Comparison of ENCODE assay signal across 1 cellular context in genomic region chr13:49740870-49741269, GRCh38.
TF ChIP-seq lines count a peak whose summit lies in the region.

No MANE protein-coding gene starts in this region.

TF ChIP-seq in HepG2, 621 proteins besides CTCF, POLR2A, EP300 and RAD21 (continues in another document):
- no peak for TF ChIP-seq ZNF367 (CRISPR knock-in tag; IDR thresholded peaks at IDR 0.05; ENCODE audit: borderline replicate concordance)
- TF ChIP-seq, protein P1, sequence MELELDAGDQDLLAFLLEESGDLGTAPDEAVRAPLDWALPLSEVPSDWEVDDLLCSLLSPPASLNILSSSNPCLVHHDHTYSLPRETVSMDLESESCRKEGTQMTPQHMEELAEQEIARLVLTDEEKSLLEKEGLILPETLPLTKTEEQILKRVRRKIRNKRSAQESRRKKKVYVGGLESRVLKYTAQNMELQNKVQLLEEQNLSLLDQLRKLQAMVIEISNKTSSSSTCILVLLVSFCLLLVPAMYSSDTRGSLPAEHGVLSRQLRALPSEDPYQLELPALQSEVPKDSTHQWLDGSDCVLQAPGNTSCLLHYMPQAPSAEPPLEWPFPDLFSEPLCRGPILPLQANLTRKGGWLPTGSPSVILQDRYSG (CRISPR knock-in tag; IDR thresholded peaks at IDR 0.05): no peak
- TF ChIP-seq MYNN (CRISPR knock-in tag; IDR thresholded peaks at IDR 0.05; ENCODE audit: low read depth): no peak
- no peak for TF ChIP-seq CBFB (CRISPR knock-in tag; IDR thresholded peaks at IDR 0.05)
- TF ChIP-seq, protein P2, sequence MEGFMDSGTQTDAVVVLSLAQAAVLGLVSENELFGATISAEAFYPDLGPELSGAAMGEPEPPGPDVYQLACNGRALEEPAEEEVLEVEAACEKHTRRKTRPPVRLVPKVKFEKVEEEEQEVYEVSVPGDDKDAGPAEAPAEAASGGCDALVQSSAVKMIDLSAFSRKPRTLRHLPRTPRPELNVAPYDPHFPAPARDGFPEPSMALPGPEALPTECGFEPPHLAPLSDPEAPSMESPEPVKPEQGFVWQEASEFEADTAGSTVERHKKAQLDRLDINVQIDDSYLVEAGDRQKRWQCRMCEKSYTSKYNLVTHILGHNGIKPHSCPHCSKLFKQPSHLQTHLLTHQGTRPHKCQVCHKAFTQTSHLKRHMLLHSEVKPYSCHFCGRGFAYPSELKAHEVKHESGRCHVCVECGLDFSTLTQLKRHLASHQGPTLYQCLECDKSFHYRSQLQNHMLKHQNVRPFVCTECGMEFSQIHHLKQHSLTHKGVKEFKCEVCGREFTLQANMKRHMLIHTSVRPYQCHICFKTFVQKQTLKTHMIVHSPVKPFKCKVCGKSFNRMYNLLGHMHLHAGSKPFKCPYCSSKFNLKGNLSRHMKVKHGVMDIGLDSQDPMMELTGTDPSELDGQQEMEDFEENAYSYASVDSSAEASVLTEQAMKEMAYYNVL (CRISPR knock-in tag; IDR thresholded peaks at IDR 0.05; ENCODE audit: borderline replicate concordance): no peak
- no peak for TF ChIP-seq SMAD3 (CRISPR knock-in tag; IDR thresholded peaks at IDR 0.05)
- TF ChIP-seq ZSCAN31 (CRISPR knock-in tag; IDR thresholded peaks at IDR 0.05; ENCODE audit: low read depth): no peak
- TF ChIP-seq BCL6 (CRISPR knock-in tag; IDR thresholded peaks at IDR 0.05): peak; percentile 68
- TF ChIP-seq SPEN (CRISPR knock-in tag; IDR thresholded peaks at IDR 0.05; ENCODE audit: low read depth): no peak
- TF ChIP-seq THYN1 (CRISPR knock-in tag; IDR thresholded peaks at IDR 0.05; ENCODE audit: borderline replicate concordance, low read depth): no peak
- TF ChIP-seq ZNF652 (CRISPR knock-in tag; IDR thresholded peaks at IDR 0.05; ENCODE audit: borderline replicate concordance, low read depth): no peak
- TF ChIP-seq, protein P3, sequence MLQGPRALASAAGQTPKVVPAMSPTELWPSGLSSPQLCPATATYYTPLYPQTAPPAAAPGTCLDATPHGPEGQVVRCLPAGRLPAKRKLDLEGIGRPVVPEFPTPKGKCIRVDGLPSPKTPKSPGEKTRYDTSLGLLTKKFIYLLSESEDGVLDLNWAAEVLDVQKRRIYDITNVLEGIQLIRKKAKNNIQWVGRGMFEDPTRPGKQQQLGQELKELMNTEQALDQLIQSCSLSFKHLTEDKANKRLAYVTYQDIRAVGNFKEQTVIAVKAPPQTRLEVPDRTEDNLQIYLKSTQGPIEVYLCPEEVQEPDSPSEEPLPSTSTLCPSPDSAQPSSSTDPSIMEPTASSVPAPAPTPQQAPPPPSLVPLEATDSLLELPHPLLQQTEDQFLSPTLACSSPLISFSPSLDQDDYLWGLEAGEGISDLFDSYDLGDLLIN (CRISPR knock-in tag; IDR thresholded peaks at IDR 0.05; ENCODE audit: borderline replicate concordance): no peak
- TF ChIP-seq HMGA1 (CRISPR knock-in tag; conservative IDR thresholded peaks at IDR 0.05): no peak
- TF ChIP-seq HCFC1 (IDR thresholded peaks at IDR 0.05; ENCODE audit: low read depth, low read length): no peak
- TF ChIP-seq JUN (CRISPR knock-in tag; IDR thresholded peaks at IDR 0.05): no peak
- TF ChIP-seq ZNF678 (CRISPR knock-in tag; IDR thresholded peaks at IDR 0.05): no peak
- no peak for TF ChIP-seq NFYC (CRISPR knock-in tag; IDR thresholded peaks at IDR 0.05)
- TF ChIP-seq, protein P4, sequence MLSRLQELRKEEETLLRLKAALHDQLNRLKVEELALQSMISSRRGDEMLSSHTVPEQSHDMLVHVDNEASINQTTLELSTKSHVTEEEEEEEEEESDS (CRISPR knock-in tag; IDR thresholded peaks at IDR 0.05; ENCODE audit: borderline replicate concordance): no peak
- TF ChIP-seq FOXA3 (CRISPR knock-in tag; IDR thresholded peaks at IDR 0.05): peak; percentile 56
- no peak for TF ChIP-seq ZNF746 (CRISPR knock-in tag; IDR thresholded peaks at IDR 0.05)
- TF ChIP-seq CREB1 (IDR thresholded peaks at IDR 0.05): no peak
- 0 out of 2 replicates have a peak, but pooled peaks have one; percentile 26 for TF ChIP-seq CREB1 (CRISPR knock-in tag; IDR thresholded peaks at IDR 0.05)
- no peak for TF ChIP-seq ZNF547 (CRISPR knock-in tag; IDR thresholded peaks at IDR 0.05)
- no peak for TF ChIP-seq PHF8 (CRISPR knock-in tag; IDR thresholded peaks at IDR 0.05)
- TF ChIP-seq ZNF263 (CRISPR knock-in tag; IDR thresholded peaks at IDR 0.05): no peak
- TF ChIP-seq CEBPB (IDR thresholded peaks at IDR 0.05; ENCODE audit: borderline replicate concordance, low read depth, low read length): peak; percentile 81
- no peak for TF ChIP-seq KDM2A (CRISPR knock-in tag; IDR thresholded peaks at IDR 0.05; ENCODE audit: borderline replicate concordance, low read depth)
- TF ChIP-seq ZFP62 (CRISPR knock-in tag; IDR thresholded peaks at IDR 0.05): no peak
- no peak for TF ChIP-seq MEF2D (CRISPR knock-in tag; IDR thresholded peaks at IDR 0.05)
- TF ChIP-seq, protein P5, sequence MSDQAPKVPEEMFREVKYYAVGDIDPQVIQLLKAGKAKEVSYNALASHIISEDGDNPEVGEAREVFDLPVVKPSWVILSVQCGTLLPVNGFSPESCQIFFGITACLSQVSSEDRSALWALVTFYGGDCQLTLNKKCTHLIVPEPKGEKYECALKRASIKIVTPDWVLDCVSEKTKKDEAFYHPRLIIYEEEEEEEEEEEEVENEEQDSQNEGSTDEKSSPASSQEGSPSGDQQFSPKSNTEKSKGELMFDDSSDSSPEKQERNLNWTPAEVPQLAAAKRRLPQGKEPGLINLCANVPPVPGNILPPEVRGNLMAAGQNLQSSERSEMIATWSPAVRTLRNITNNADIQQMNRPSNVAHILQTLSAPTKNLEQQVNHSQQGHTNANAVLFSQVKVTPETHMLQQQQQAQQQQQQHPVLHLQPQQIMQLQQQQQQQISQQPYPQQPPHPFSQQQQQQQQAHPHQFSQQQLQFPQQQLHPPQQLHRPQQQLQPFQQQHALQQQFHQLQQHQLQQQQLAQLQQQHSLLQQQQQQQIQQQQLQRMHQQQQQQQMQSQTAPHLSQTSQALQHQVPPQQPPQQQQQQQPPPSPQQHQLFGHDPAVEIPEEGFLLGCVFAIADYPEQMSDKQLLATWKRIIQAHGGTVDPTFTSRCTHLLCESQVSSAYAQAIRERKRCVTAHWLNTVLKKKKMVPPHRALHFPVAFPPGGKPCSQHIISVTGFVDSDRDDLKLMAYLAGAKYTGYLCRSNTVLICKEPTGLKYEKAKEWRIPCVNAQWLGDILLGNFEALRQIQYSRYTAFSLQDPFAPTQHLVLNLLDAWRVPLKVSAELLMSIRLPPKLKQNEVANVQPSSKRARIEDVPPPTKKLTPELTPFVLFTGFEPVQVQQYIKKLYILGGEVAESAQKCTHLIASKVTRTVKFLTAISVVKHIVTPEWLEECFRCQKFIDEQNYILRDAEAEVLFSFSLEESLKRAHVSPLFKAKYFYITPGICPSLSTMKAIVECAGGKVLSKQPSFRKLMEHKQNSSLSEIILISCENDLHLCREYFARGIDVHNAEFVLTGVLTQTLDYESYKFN (CRISPR knock-in tag; conservative IDR thresholded peaks at IDR 0.05): 0 out of 2 replicates have a peak, but pooled peaks have one; percentile 19
- peak; percentile 39; the same call in 1 of the 2 replicates for TF ChIP-seq SOX5 (CRISPR knock-in tag; IDR thresholded peaks at IDR 0.05; ENCODE audit: borderline replicate concordance)
- TF ChIP-seq, protein P6, sequence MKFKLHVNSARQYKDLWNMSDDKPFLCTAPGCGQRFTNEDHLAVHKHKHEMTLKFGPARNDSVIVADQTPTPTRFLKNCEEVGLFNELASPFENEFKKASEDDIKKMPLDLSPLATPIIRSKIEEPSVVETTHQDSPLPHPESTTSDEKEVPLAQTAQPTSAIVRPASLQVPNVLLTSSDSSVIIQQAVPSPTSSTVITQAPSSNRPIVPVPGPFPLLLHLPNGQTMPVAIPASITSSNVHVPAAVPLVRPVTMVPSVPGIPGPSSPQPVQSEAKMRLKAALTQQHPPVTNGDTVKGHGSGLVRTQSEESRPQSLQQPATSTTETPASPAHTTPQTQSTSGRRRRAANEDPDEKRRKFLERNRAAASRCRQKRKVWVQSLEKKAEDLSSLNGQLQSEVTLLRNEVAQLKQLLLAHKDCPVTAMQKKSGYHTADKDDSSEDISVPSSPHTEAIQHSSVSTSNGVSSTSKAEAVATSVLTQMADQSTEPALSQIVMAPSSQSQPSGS (CRISPR knock-in tag; IDR thresholded peaks at IDR 0.05): 0 out of 2 replicates have a peak, but pooled peaks have one; percentile 22
- no peak for TF ChIP-seq SAFB2 (CRISPR knock-in tag; IDR thresholded peaks at IDR 0.05; ENCODE audit: borderline replicate concordance, low read depth)
- TF ChIP-seq CCAR2 (optimal IDR thresholded peaks at IDR 0.05; ENCODE audit: low read depth, low read length): no peak
- TF ChIP-seq, protein P7, sequence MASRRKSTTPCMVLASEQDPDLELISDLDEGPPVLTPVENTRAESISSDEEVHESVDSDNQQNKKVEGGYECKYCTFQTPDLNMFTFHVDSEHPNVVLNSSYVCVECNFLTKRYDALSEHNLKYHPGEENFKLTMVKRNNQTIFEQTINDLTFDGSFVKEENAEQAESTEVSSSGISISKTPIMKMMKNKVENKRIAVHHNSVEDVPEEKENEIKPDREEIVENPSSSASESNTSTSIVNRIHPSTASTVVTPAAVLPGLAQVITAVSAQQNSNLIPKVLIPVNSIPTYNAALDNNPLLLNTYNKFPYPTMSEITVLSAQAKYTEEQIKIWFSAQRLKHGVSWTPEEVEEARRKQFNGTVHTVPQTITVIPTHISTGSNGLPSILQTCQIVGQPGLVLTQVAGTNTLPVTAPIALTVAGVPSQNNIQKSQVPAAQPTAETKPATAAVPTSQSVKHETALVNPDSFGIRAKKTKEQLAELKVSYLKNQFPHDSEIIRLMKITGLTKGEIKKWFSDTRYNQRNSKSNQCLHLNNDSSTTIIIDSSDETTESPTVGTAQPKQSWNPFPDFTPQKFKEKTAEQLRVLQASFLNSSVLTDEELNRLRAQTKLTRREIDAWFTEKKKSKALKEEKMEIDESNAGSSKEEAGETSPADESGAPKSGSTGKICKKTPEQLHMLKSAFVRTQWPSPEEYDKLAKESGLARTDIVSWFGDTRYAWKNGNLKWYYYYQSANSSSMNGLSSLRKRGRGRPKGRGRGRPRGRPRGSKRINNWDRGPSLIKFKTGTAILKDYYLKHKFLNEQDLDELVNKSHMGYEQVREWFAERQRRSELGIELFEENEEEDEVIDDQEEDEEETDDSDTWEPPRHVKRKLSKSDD (CRISPR knock-in tag; IDR thresholded peaks at IDR 0.05; ENCODE audit: low read depth): no peak
- TF ChIP-seq, protein P8, sequence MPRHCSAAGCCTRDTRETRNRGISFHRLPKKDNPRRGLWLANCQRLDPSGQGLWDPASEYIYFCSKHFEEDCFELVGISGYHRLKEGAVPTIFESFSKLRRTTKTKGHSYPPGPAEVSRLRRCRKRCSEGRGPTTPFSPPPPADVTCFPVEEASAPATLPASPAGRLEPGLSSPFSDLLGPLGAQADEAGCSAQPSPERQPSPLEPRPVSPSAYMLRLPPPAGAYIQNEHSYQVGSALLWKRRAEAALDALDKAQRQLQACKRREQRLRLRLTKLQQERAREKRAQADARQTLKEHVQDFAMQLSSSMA (CRISPR knock-in tag; IDR thresholded peaks at IDR 0.05): no peak
- TF ChIP-seq, protein P9, sequence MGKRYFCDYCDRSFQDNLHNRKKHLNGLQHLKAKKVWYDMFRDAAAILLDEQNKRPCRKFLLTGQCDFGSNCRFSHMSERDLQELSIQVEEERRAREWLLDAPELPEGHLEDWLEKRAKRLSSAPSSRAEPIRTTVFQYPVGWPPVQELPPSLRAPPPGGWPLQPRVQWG (CRISPR knock-in tag; IDR thresholded peaks at IDR 0.05; ENCODE audit: borderline replicate concordance, low read depth): no peak
- peak; percentile 67 for TF ChIP-seq NCOA2 (CRISPR knock-in tag; IDR thresholded peaks at IDR 0.05)
- TF ChIP-seq FOXP1 (IDR thresholded peaks at IDR 0.05): no peak
- peak; percentile 42; the same call in 1 of the 2 replicates for TF ChIP-seq FOXP1 (CRISPR knock-in tag; IDR thresholded peaks at IDR 0.05)
- TF ChIP-seq SAP130 (CRISPR knock-in tag; IDR thresholded peaks at IDR 0.05; ENCODE audit: low read depth): peak; percentile 12; the same call in 1 of the 2 replicates
- no peak for TF ChIP-seq ZNF558 (CRISPR knock-in tag; IDR thresholded peaks at IDR 0.05; ENCODE audit: borderline replicate concordance)
- TF ChIP-seq, protein P10, sequence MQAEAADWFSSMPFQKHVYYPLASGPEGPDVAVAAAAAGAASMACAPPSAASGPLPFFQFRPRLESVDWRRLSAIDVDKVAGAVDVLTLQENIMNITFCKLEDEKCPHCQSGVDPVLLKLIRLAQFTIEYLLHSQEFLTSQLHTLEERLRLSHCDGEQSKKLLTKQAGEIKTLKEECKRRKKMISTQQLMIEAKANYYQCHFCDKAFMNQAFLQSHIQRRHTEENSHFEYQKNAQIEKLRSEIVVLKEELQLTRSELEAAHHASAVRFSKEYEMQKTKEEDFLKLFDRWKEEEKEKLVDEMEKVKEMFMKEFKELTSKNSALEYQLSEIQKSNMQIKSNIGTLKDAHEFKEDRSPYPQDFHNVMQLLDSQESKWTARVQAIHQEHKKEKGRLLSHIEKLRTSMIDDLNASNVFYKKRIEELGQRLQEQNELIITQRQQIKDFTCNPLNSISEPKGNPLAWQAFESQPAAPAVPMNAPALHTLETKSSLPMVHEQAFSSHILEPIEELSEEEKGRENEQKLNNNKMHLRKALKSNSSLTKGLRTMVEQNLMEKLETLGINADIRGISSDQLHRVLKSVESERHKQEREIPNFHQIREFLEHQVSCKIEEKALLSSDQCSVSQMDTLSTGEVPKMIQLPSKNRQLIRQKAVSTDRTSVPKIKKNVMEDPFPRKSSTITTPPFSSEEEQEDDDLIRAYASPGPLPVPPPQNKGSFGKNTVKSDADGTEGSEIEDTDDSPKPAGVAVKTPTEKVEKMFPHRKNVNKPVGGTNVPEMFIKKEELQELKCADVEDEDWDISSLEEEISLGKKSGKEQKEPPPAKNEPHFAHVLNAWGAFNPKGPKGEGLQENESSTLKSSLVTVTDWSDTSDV (CRISPR knock-in tag; IDR thresholded peaks at IDR 0.05): no peak
- TF ChIP-seq HMG20A (CRISPR knock-in tag; IDR thresholded peaks at IDR 0.05; ENCODE audit: borderline replicate concordance): peak; percentile 15; the same call in 1 of the 2 replicates
- no peak for TF ChIP-seq HDAC6 (IDR thresholded peaks at IDR 0.05; ENCODE audit: low read depth, low read length)
- TF ChIP-seq FLYWCH1 (CRISPR knock-in tag; IDR thresholded peaks at IDR 0.05): no peak
- TF ChIP-seq ZNF781 (CRISPR knock-in tag; IDR thresholded peaks at IDR 0.05; ENCODE audit: borderline replicate concordance, not compliant biosample characterization): no peak
- TF ChIP-seq TARDBP (CRISPR knock-in tag; IDR thresholded peaks at IDR 0.05): no peak
- TF ChIP-seq ZNF556 (CRISPR knock-in tag; IDR thresholded peaks at IDR 0.05; ENCODE audit: borderline replicate concordance): no peak
- TF ChIP-seq RARG (CRISPR knock-in tag; IDR thresholded peaks at IDR 0.05; ENCODE audit: low read depth): no peak
- TF ChIP-seq FOXJ3 (CRISPR knock-in tag; IDR thresholded peaks at IDR 0.05; ENCODE audit: borderline replicate concordance): peak; percentile 47; the same call in 1 of the 2 replicates
- peak; percentile 76 for TF ChIP-seq CEBPG (CRISPR knock-in tag; IDR thresholded peaks at IDR 0.05)
- TF ChIP-seq KAT8 (CRISPR knock-in tag; IDR thresholded peaks at IDR 0.05): peak; percentile 15; the same call in 1 of the 2 replicates
- no peak for TF ChIP-seq ZNF30 (CRISPR knock-in tag; IDR thresholded peaks at IDR 0.05)
- no peak for TF ChIP-seq ARNT (IDR thresholded peaks at IDR 0.05)
- TF ChIP-seq FOXA1 (IDR thresholded peaks at IDR 0.05): no peak
- peak; percentile 27; the same call in 1 of the 2 replicates for TF ChIP-seq FOXA1 (CRISPR knock-in tag; IDR thresholded peaks at IDR 0.05)
- TF ChIP-seq NFIC (IDR thresholded peaks at IDR 0.05; ENCODE audit: low read length): no peak
- TF ChIP-seq MTA1 (CRISPR knock-in tag; IDR thresholded peaks at IDR 0.05; ENCODE audit: borderline replicate concordance): no peak
